In the genomic region with DNA sequence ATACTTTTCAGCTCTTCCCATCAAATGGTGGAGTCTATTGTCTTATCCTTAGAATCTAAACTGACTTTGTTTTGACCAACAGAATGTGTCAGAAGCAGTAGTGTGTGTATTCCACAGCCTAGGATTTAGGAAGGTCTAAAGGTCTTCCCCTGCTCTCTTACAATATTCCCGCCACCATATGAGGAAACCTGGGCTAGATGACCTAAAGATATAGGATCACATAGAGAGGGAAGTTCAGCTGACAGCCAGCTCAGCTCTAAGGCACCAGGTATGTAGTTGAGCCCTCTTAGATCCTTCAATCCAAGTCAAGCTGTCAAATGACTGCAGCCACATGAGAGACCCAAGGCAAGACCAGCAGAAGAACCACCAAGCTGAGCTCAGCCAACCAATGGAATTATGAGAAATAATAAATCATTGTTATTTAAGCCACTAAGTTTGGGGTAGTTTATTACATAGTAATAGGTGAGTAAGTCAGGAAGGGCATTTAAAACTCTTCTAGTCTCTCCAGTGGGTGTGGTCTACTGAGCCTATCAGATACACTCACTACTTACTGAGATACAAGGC, we compare ENCODE assay signal across 2 cellular contexts.
TF ChIP-seq lines count a peak whose summit lies in the region.

No MANE protein-coding gene starts in this region.

TF ChIP-seq in HepG2, 621 proteins besides CTCF, POLR2A, EP300 and RAD21:
- no peak for TF ChIP-seq MZF1 (CRISPR knock-in tag; IDR thresholded peaks at IDR 0.05; ENCODE audit: borderline replicate concordance)
- TF ChIP-seq ZNF331 (CRISPR knock-in tag; IDR thresholded peaks at IDR 0.05), result peak; percentile 95

TF ChIP-seq in K562, 482 proteins besides CTCF, POLR2A, EP300 and RAD21 (continues in another document):
- TF ChIP-seq, protein P1, sequence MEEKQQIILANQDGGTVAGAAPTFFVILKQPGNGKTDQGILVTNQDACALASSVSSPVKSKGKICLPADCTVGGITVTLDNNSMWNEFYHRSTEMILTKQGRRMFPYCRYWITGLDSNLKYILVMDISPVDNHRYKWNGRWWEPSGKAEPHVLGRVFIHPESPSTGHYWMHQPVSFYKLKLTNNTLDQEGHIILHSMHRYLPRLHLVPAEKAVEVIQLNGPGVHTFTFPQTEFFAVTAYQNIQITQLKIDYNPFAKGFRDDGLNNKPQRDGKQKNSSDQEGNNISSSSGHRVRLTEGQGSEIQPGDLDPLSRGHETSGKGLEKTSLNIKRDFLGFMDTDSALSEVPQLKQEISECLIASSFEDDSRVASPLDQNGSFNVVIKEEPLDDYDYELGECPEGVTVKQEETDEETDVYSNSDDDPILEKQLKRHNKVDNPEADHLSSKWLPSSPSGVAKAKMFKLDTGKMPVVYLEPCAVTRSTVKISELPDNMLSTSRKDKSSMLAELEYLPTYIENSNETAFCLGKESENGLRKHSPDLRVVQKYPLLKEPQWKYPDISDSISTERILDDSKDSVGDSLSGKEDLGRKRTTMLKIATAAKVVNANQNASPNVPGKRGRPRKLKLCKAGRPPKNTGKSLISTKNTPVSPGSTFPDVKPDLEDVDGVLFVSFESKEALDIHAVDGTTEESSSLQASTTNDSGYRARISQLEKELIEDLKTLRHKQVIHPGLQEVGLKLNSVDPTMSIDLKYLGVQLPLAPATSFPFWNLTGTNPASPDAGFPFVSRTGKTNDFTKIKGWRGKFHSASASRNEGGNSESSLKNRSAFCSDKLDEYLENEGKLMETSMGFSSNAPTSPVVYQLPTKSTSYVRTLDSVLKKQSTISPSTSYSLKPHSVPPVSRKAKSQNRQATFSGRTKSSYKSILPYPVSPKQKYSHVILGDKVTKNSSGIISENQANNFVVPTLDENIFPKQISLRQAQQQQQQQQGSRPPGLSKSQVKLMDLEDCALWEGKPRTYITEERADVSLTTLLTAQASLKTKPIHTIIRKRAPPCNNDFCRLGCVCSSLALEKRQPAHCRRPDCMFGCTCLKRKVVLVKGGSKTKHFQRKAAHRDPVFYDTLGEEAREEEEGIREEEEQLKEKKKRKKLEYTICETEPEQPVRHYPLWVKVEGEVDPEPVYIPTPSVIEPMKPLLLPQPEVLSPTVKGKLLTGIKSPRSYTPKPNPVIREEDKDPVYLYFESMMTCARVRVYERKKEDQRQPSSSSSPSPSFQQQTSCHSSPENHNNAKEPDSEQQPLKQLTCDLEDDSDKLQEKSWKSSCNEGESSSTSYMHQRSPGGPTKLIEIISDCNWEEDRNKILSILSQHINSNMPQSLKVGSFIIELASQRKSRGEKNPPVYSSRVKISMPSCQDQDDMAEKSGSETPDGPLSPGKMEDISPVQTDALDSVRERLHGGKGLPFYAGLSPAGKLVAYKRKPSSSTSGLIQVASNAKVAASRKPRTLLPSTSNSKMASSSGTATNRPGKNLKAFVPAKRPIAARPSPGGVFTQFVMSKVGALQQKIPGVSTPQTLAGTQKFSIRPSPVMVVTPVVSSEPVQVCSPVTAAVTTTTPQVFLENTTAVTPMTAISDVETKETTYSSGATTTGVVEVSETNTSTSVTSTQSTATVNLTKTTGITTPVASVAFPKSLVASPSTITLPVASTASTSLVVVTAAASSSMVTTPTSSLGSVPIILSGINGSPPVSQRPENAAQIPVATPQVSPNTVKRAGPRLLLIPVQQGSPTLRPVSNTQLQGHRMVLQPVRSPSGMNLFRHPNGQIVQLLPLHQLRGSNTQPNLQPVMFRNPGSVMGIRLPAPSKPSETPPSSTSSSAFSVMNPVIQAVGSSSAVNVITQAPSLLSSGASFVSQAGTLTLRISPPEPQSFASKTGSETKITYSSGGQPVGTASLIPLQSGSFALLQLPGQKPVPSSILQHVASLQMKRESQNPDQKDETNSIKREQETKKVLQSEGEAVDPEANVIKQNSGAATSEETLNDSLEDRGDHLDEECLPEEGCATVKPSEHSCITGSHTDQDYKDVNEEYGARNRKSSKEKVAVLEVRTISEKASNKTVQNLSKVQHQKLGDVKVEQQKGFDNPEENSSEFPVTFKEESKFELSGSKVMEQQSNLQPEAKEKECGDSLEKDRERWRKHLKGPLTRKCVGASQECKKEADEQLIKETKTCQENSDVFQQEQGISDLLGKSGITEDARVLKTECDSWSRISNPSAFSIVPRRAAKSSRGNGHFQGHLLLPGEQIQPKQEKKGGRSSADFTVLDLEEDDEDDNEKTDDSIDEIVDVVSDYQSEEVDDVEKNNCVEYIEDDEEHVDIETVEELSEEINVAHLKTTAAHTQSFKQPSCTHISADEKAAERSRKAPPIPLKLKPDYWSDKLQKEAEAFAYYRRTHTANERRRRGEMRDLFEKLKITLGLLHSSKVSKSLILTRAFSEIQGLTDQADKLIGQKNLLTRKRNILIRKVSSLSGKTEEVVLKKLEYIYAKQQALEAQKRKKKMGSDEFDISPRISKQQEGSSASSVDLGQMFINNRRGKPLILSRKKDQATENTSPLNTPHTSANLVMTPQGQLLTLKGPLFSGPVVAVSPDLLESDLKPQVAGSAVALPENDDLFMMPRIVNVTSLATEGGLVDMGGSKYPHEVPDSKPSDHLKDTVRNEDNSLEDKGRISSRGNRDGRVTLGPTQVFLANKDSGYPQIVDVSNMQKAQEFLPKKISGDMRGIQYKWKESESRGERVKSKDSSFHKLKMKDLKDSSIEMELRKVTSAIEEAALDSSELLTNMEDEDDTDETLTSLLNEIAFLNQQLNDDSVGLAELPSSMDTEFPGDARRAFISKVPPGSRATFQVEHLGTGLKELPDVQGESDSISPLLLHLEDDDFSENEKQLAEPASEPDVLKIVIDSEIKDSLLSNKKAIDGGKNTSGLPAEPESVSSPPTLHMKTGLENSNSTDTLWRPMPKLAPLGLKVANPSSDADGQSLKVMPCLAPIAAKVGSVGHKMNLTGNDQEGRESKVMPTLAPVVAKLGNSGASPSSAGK (IDR thresholded peaks at IDR 0.05), result peak; percentile 47
- TF ChIP-seq, protein P2, sequence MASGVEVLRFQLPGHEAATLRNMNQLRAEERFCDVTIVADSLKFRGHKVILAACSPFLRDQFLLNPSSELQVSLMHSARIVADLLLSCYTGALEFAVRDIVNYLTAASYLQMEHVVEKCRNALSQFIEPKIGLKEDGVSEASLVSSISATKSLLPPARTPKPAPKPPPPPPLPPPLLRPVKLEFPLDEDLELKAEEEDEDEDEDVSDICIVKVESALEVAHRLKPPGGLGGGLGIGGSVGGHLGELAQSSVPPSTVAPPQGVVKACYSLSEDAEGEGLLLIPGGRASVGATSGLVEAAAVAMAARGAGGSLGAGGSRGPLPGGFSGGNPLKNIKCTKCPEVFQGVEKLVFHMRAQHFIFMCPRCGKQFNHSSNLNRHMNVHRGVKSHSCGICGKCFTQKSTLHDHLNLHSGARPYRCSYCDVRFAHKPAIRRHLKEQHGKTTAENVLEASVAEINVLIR (CRISPR knock-in tag; IDR thresholded peaks at IDR 0.05), result no peak
- TF ChIP-seq HMG20A (CRISPR knock-in tag; conservative IDR thresholded peaks at IDR 0.05), result no peak
- TF ChIP-seq, protein P3, sequence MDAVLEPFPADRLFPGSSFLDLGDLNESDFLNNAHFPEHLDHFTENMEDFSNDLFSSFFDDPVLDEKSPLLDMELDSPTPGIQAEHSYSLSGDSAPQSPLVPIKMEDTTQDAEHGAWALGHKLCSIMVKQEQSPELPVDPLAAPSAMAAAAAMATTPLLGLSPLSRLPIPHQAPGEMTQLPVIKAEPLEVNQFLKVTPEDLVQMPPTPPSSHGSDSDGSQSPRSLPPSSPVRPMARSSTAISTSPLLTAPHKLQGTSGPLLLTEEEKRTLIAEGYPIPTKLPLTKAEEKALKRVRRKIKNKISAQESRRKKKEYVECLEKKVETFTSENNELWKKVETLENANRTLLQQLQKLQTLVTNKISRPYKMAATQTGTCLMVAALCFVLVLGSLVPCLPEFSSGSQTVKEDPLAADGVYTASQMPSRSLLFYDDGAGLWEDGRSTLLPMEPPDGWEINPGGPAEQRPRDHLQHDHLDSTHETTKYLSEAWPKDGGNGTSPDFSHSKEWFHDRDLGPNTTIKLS (IDR thresholded peaks at IDR 0.05; ENCODE audit: borderline replicate concordance, low read depth), result peak; percentile 34; the same call in 1 of the 2 replicates
- no peak for TF ChIP-seq CEBPG (CRISPR knock-in tag; IDR thresholded peaks at IDR 0.05)
- no peak for TF ChIP-seq CEBPG (tag; conservative IDR thresholded peaks at IDR 0.05 in 1 of 2, IDR thresholded peaks at IDR 0.05 in 1 of 2)
- TF ChIP-seq, protein P4, sequence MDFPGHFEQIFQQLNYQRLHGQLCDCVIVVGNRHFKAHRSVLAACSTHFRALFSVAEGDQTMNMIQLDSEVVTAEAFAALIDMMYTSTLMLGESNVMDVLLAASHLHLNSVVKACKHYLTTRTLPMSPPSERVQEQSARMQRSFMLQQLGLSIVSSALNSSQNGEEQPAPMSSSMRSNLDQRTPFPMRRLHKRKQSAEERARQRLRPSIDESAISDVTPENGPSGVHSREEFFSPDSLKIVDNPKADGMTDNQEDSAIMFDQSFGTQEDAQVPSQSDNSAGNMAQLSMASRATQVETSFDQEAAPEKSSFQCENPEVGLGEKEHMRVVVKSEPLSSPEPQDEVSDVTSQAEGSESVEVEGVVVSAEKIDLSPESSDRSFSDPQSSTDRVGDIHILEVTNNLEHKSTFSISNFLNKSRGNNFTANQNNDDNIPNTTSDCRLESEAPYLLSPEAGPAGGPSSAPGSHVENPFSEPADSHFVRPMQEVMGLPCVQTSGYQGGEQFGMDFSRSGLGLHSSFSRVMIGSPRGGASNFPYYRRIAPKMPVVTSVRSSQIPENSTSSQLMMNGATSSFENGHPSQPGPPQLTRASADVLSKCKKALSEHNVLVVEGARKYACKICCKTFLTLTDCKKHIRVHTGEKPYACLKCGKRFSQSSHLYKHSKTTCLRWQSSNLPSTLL (IDR thresholded peaks at IDR 0.05), result no peak
- TF ChIP-seq, protein P5, sequence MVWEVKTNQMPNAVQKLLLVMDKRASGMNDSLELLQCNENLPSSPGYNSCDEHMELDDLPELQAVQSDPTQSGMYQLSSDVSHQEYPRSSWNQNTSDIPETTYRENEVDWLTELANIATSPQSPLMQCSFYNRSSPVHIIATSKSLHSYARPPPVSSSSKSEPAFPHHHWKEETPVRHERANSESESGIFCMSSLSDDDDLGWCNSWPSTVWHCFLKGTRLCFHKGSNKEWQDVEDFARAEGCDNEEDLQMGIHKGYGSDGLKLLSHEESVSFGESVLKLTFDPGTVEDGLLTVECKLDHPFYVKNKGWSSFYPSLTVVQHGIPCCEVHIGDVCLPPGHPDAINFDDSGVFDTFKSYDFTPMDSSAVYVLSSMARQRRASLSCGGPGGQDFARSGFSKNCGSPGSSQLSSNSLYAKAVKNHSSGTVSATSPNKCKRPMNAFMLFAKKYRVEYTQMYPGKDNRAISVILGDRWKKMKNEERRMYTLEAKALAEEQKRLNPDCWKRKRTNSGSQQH (CRISPR knock-in tag; IDR thresholded peaks at IDR 0.05), result no peak
- TF ChIP-seq SIN3A (IDR thresholded peaks at IDR 0.05; ENCODE audit: borderline replicate concordance in 2 of 2, control insufficient read depth in 1 of 2, low read depth in 2 of 2, low read length in 2 of 2), result no peak
- TF ChIP-seq PPARD (CRISPR knock-in tag; IDR thresholded peaks at IDR 0.05), result no peak
- no peak for TF ChIP-seq EP400 (IDR thresholded peaks at IDR 0.05)
- no peak for TF ChIP-seq BHLHE40 (IDR thresholded peaks at IDR 0.05; ENCODE audit: low read length)
- TF ChIP-seq ZNF764 (CRISPR knock-in tag; IDR thresholded peaks at IDR 0.05; ENCODE audit: low read depth), result no peak
- no peak for TF ChIP-seq ETV5 (CRISPR knock-in tag; IDR thresholded peaks at IDR 0.05; ENCODE audit: low read depth)
- TF ChIP-seq ZNF830 (CRISPR knock-in tag; IDR thresholded peaks at IDR 0.05), result no peak
- TF ChIP-seq FOXA3 (CRISPR knock-in tag; conservative IDR thresholded peaks at IDR 0.05 in 1 of 2, IDR thresholded peaks at IDR 0.05 in 1 of 2), result no peak
- TF ChIP-seq HSF4 (CRISPR knock-in tag; IDR thresholded peaks at IDR 0.05; ENCODE audit: borderline replicate concordance), result no peak
- TF ChIP-seq SRSF7 (optimal IDR thresholded peaks at IDR 0.05; ENCODE audit: low read depth, low read length), result no peak
- no peak for TF ChIP-seq TAF9B (IDR thresholded peaks at IDR 0.05; ENCODE audit: partially characterized antibody)
- TF ChIP-seq NCOA6 (IDR thresholded peaks at IDR 0.05), result no peak
- TF ChIP-seq, protein P6, sequence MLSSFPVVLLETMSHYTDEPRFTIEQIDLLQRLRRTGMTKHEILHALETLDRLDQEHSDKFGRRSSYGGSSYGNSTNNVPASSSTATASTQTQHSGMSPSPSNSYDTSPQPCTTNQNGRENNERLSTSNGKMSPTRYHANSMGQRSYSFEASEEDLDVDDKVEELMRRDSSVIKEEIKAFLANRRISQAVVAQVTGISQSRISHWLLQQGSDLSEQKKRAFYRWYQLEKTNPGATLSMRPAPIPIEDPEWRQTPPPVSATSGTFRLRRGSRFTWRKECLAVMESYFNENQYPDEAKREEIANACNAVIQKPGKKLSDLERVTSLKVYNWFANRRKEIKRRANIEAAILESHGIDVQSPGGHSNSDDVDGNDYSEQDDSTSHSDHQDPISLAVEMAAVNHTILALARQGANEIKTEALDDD (IDR thresholded peaks at IDR 0.05), result peak; percentile 39; the same call in 1 of the 2 replicates
- TF ChIP-seq, protein P7, sequence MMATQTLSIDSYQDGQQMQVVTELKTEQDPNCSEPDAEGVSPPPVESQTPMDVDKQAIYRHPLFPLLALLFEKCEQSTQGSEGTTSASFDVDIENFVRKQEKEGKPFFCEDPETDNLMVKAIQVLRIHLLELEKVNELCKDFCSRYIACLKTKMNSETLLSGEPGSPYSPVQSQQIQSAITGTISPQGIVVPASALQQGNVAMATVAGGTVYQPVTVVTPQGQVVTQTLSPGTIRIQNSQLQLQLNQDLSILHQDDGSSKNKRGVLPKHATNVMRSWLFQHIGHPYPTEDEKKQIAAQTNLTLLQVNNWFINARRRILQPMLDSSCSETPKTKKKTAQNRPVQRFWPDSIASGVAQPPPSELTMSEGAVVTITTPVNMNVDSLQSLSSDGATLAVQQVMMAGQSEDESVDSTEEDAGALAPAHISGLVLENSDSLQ (IDR thresholded peaks at IDR 0.05), result no peak
- TF ChIP-seq PHB2 (IDR thresholded peaks at IDR 0.05; ENCODE audit: low read depth), result no peak
